Comparison of ENCODE assay signal across 16 cellular contexts in the genomic region with DNA sequence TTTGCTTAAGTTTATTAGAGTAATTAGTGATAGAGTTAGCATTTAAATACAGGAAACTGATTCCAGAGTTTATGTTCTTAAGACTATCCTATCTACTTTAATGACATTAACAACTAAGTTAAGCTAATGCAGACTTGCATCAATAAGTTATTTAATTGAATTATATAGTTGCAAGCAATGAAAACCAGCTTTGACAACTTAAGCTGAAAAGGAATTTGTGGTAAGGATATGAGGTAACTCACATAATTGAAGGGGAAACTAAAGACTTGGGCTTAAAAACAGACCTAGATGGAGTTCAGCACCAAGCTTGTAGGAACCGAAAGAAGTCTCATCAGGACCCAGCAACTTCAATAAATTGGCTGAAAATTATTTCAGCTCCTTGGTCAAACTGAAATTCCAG.
"Had no signal": no experiment of that assay in that cellular context is flagged by ENCODE, and none has a peak within 500 bp of the region (broad histone marks: within the 10 kb centered on the region; RNA-seq: fewer than 3 reads in every experiment).

No MANE protein-coding gene starts in this region.

- DNase-seq: activated CD4-positive, alpha-beta memory T cell treated with anti-CD3 and anti-CD28 coated beads, Interleukin-2, amount 10 ng/mL, durations not matched to agents 7 days and 5 days; activated CD4-positive, alpha-beta T cell treated with anti-CD3 and anti-CD28 coated beads for 36 hours; activated gamma-delta T cell; activated naive CD8-positive, alpha-beta T cell treated with anti-CD3 and anti-CD28 coated beads for 36 hours; activated T-cell treated with anti-CD3 and anti-CD28 coated beads, Interleukin-2, amount 50 U/mL, for 48 hours; effector CD4-positive, alpha-beta T cell; left ventricle myocardium superior; mesendoderm; nephron progenitor cell; ovary; T1000; thyroid gland; uterus; WERI-Rb-1 had no signal

- H3K27me3 Mint-ChIP-seq: activated CD4-positive, alpha-beta memory T cell treated with anti-CD3 and anti-CD28 coated beads, Interleukin-2, amount 10 ng/mL, durations not matched to agents 7 days and 5 days; activated naive CD8-positive, alpha-beta T cell treated with anti-CD3 and anti-CD28 coated beads for 36 hours had no signal

- H3K4me1 ChIP-seq: uterus had no signal

- H3K27ac Mint-ChIP-seq: activated CD4-positive, alpha-beta memory T cell treated with anti-CD3 and anti-CD28 coated beads, Interleukin-2, amount 10 ng/mL, durations not matched to agents 7 days and 5 days; activated CD4-positive, alpha-beta T cell treated with anti-CD3 and anti-CD28 coated beads for 36 hours; activated naive CD8-positive, alpha-beta T cell treated with anti-CD3 and anti-CD28 coated beads for 36 hours; nephron progenitor cell had no signal

- H3K9me3 ChIP-seq: ascending aorta, ovary, thyroid gland, uterus had no signal

- H3K36me3 ChIP-seq: ascending aorta, cardiac muscle cell, ovary, thyroid gland, uterus, WERI-Rb-1 had no signal

- H3K4me1 Mint-ChIP-seq: activated CD4-positive, alpha-beta memory T cell treated with anti-CD3 and anti-CD28 coated beads, Interleukin-2, amount 10 ng/mL, durations not matched to agents 7 days and 5 days; activated CD4-positive, alpha-beta T cell treated with anti-CD3 and anti-CD28 coated beads for 36 hours; activated naive CD8-positive, alpha-beta T cell treated with anti-CD3 and anti-CD28 coated beads for 36 hours; nephron progenitor cell had no signal

- H3K27me3 ChIP-seq: ascending aorta, cardiac muscle cell, ovary, thyroid gland, uterus had no signal

- H3K36me3 Mint-ChIP-seq: activated naive CD8-positive, alpha-beta T cell treated with anti-CD3 and anti-CD28 coated beads for 36 hours had no signal

- ATAC-seq: activated CD4-positive, alpha-beta T cell treated with anti-CD3 and anti-CD28 coated beads for 36 hours; left ventricle myocardium superior had no signal

- H3K9me3 Mint-ChIP-seq: activated CD4-positive, alpha-beta memory T cell treated with anti-CD3 and anti-CD28 coated beads, Interleukin-2, amount 10 ng/mL, durations not matched to agents 7 days and 5 days; activated naive CD8-positive, alpha-beta T cell treated with anti-CD3 and anti-CD28 coated beads for 36 hours; nephron progenitor cell had no signal

- H3K4me3 ChIP-seq: ascending aorta, cardiac muscle cell, ovary, thyroid gland, uterus had no signal

- H3K4me3 Mint-ChIP-seq: activated CD4-positive, alpha-beta memory T cell treated with anti-CD3 and anti-CD28 coated beads, Interleukin-2, amount 10 ng/mL, durations not matched to agents 7 days and 5 days; activated CD4-positive, alpha-beta T cell treated with anti-CD3 and anti-CD28 coated beads for 36 hours; activated naive CD8-positive, alpha-beta T cell treated with anti-CD3 and anti-CD28 coated beads for 36 hours; nephron progenitor cell had no signal

- H3K27ac ChIP-seq: ascending aorta, cardiac muscle cell, ovary, thyroid gland, uterus, WERI-Rb-1 had no signal
